Comparison of ENCODE assay signal across 24 cellular contexts in genomic region chr13:41935501-41935900, GRCh38. TPM values are rescaled to one million over a fixed set of nuclear protein-coding genes. Genes with fewer than 3 reads are reported as not detected.
DNase-seq lines count a peak whose midpoint lies in the region; ATAC-seq, FAIRE-seq and TF ChIP-seq lines count a peak whose summit lies in the region.
"Had no signal": no experiment of that assay in that cellular context is flagged by ENCODE, and none has a peak within 500 bp of the region (broad histone marks: within the 10 kb centered on the region; RNA-seq: fewer than 3 reads in every experiment).

No MANE protein-coding gene starts in this region.

- no peaks in the 10 kb centered on the region for H3K27me3 ChIP-seq in GM12878 (replicated peaks in 1 of 2; ENCODE audit: control insufficient read depth in 2 of 2, insufficient read depth in 2 of 2, low read length in 1 of 2)
- H3K27me3 ChIP-seq in colonic mucosa = no peaks in the 10 kb centered on the region
- H3K27me3 ChIP-seq: BE2C; BLaER1 treated with 17β-estradiol and CSF1 and Interleukin-3, amounts not matched to agents 10 nM and 100 nM had no signal

- TF ChIP-seq RAD21 in GM12878 (IDR thresholded peaks at IDR 0.05; ENCODE audit: insufficient read depth, low read depth, low read length) = no peak

- H3K4me2 ChIP-seq in GM12878 (ENCODE audit: control insufficient read depth, insufficient read depth) = no peak overlapping the region
- H3K4me2 ChIP-seq: A549; BLaER1 treated with 17β-estradiol and CSF1 and Interleukin-3, amounts not matched to agents 10 nM and 100 nM had no signal

- TF ChIP-seq CTCF in activated CD8-positive, alpha-beta T cell treated with anti-CD3 and anti-CD28 coated beads for 36 hours (IDR thresholded peaks at IDR 0.05) = no peak
- TF ChIP-seq CTCF in GM12878 (IDR thresholded peaks at IDR 0.05 in 2 of 3, conservative IDR thresholded peaks at IDR 0.05 in 1 of 3; ENCODE audit: control insufficient read depth in 2 of 3, extremely low read depth in 1 of 3, insufficient read depth in 1 of 3, low read depth in 3 of 3, low read length in 3 of 3) (no peak), colonic mucosa (IDR thresholded peaks at IDR 0.05) (no peak)

- RAD21 ChIA-PET in GM12878 (lab: Charles Lee; ENCODE audit: unreplicated experiment) = no interaction called here

- H3K27me3 Mint-ChIP-seq in activated CD8-positive, alpha-beta T cell treated with anti-CD3 and anti-CD28 coated beads for 36 hours = no peaks in the 10 kb centered on the region
- no peaks in the 10 kb centered on the region for H3K27me3 Mint-ChIP-seq in activated CD8-positive, alpha-beta T cell treated with anti-CD3 and anti-CD28 coated beads, Interleukin-2, amount 10 ng/mL, durations not matched to agents 7 days and 5 days (ENCODE audit: low read depth)
- H3K27me3 Mint-ChIP-seq: CD4-positive, alpha-beta T cell; CD8-positive, alpha-beta memory T cell had no signal

- in situ Hi-C loops in GM12878 (cut with MboI) = no loop called here

- TF ChIP-seq EP300 in GM12878 (IDR thresholded peaks at IDR 0.05; ENCODE audit: borderline replicate concordance in 1 of 2, control insufficient read depth in 1 of 2, low read depth in 2 of 2, low read length in 2 of 2) = no peak

- H4K20me1 ChIP-seq in GM12878 (ENCODE audit: control insufficient read depth, insufficient read depth) = no peaks in the 10 kb centered on the region
- H4K20me1 ChIP-seq: BLaER1 treated with 17β-estradiol and CSF1 and Interleukin-3, amounts not matched to agents 10 nM and 100 nM had no signal

- no peak for FAIRE-seq in GM12878 (lab: Jason Lieb, UNC)
- FAIRE-seq: A549, D721Med, H54 had no signal

- no peaks in the 10 kb centered on the region for H3K4me1 ChIP-seq in GM12878 (ENCODE audit: control insufficient read depth, insufficient read depth, low read length)
- H3K4me1 ChIP-seq in colonic mucosa = no peaks in the 10 kb centered on the region
- H3K4me1 ChIP-seq: A549; BLaER1 treated with 17β-estradiol and CSF1 and Interleukin-3, amounts not matched to agents 10 nM and 100 nM; HAP-1 had no signal

- peaks cover 5% of the 10 kb centered on the region for H3K9me3 Mint-ChIP-seq in activated CD8-positive, alpha-beta T cell treated with anti-CD3 and anti-CD28 coated beads for 36 hours
- H3K9me3 Mint-ChIP-seq in activated CD8-positive, alpha-beta T cell treated with anti-CD3 and anti-CD28 coated beads, Interleukin-2, amount 10 ng/mL, durations not matched to agents 7 days and 5 days (ENCODE audit: insufficient read depth) = no peaks in the 10 kb centered on the region
- H3K9me3 Mint-ChIP-seq: HFFc6 had no signal

- H3K9ac ChIP-seq in GM12878 (ENCODE audit: control insufficient read depth, insufficient read depth, low read length) (no peak overlapping the region), colonic mucosa (ENCODE audit: low read depth in 2 of 2, low read length in 2 of 2) (no peak overlapping the region)
- H3K9ac ChIP-seq: BLaER1 treated with 17β-estradiol and CSF1 and Interleukin-3, amounts not matched to agents 10 nM and 100 nM had no signal

- peaks cover 52% of the 10 kb centered on the region for H3K4me1 Mint-ChIP-seq in activated CD8-positive, alpha-beta T cell treated with anti-CD3 and anti-CD28 coated beads for 36 hours (ENCODE audit: low read depth)
- peaks cover 12% of the 10 kb centered on the region for H3K4me1 Mint-ChIP-seq in activated CD8-positive, alpha-beta T cell treated with anti-CD3 and anti-CD28 coated beads, Interleukin-2, amount 10 ng/mL, durations not matched to agents 7 days and 5 days (ENCODE audit: low read depth)
- H3K4me1 Mint-ChIP-seq: CD14-positive monocyte had no signal

- no peak for TF ChIP-seq POLR2A in GM12878 (IDR thresholded peaks at IDR 0.05; ENCODE audit: low read depth, low read length)

- H3K9me3 ChIP-seq in GM12878 (replicated peaks; ENCODE audit: control insufficient read depth, insufficient read depth, low read length) (peaks cover under 1% of the 10 kb centered on the region; the same call in 2 of the 3 replicates), colonic mucosa (no peaks in the 10 kb centered on the region)
- H3K9me3 ChIP-seq: BE2C, HAP-1 had no signal

- peaks cover 31% of the 10 kb centered on the region for H3K36me3 Mint-ChIP-seq in activated CD8-positive, alpha-beta T cell treated with anti-CD3 and anti-CD28 coated beads for 36 hours (ENCODE audit: low read depth)
- peaks cover 11% of the 10 kb centered on the region for H3K36me3 Mint-ChIP-seq in activated CD8-positive, alpha-beta T cell treated with anti-CD3 and anti-CD28 coated beads, Interleukin-2, amount 10 ng/mL, durations not matched to agents 7 days and 5 days (ENCODE audit: low read depth)

- H3K4me3 ChIP-seq in GM12878 (no peak overlapping the region), colonic mucosa (no peak overlapping the region)
- H3K4me3 ChIP-seq: A549; BLaER1 treated with 17β-estradiol and CSF1 and Interleukin-3, amounts not matched to agents 10 nM and 100 nM; HAP-1 had no signal

- H3K27ac ChIP-seq in GM12878 (ENCODE audit: control insufficient read depth, insufficient read depth) = no peak overlapping the region
- no peak overlapping the region for H3K27ac ChIP-seq in colonic mucosa
- H3K27ac ChIP-seq: A549; BLaER1 treated with 17β-estradiol and CSF1 and Interleukin-3, amounts not matched to agents 10 nM and 100 nM had no signal

- no peak overlapping the region for H3K27ac Mint-ChIP-seq in activated CD8-positive, alpha-beta T cell treated with anti-CD3 and anti-CD28 coated beads for 36 hours
- H3K27ac Mint-ChIP-seq in activated CD8-positive, alpha-beta T cell treated with anti-CD3 and anti-CD28 coated beads, Interleukin-2, amount 10 ng/mL, durations not matched to agents 7 days and 5 days = no peak overlapping the region
- H3K27ac Mint-ChIP-seq: CD4-positive, alpha-beta T cell; CD8-positive, alpha-beta memory T cell; HFFc6 had no signal

- no peak overlapping the region for H3K4me3 Mint-ChIP-seq in activated CD8-positive, alpha-beta T cell treated with anti-CD3 and anti-CD28 coated beads for 36 hours
- no peak overlapping the region for H3K4me3 Mint-ChIP-seq in activated CD8-positive, alpha-beta T cell treated with anti-CD3 and anti-CD28 coated beads, Interleukin-2, amount 10 ng/mL, durations not matched to agents 7 days and 5 days
- H3K4me3 Mint-ChIP-seq: CD14-positive monocyte; CD4-positive, alpha-beta T cell; CD8-positive, alpha-beta memory T cell; HFFc6 had no signal

- H2AFZ ChIP-seq in GM12878 (ENCODE audit: control insufficient read depth, low read depth, low read length) = no peak overlapping the region

- WGBS in GM12878 (ENCODE audit: insufficient coverage, insufficient replicate concordance, low lambda C conversion rate, missing lambda C conversion rate) = 88% methylated on average over 1 of the region's 1 CpG

- SMC1A ChIA-PET in GM12878 (lab: Charles Lee; ENCODE audit: uncharacterized antibody, unreplicated experiment) = interaction anchor here (0.7 to 1.6 kb wide), 3 partner anchors 9 to 154 kb away, joined by 3 to 5 read pairs (median 4); no protein-coding TSS in a partner anchor

- POLR2A ChIA-PET in activated CD8-positive, alpha-beta T cell treated with anti-CD3 and anti-CD28 coated beads for 36 hours (lab: Charles Lee) = interaction anchor here (1.1 kb wide), 1 partner anchor 26 kb away, joined by 5 read pairs; the partner anchor contains the start of gene VWA8
- POLR2A ChIA-PET in activated CD8-positive, alpha-beta T cell treated with anti-CD3 and anti-CD28 coated beads, Interleukin-2, amount 10 ng/mL, durations not matched to agents 7 days and 5 days (lab: Charles Lee) = no interaction called here
- POLR2A ChIA-PET in GM12878 (lab: Charles Lee) = interaction anchor here (0.6 kb wide), 1 partner anchor 13 kb away, joined by 5 read pairs; no protein-coding TSS in a partner anchor

- ATAC-seq in activated CD8-positive, alpha-beta T cell treated with anti-CD3 and anti-CD28 coated beads for 36 hours = peak; percentile 53
- ATAC-seq in activated CD8-positive, alpha-beta T cell treated with anti-CD3 and anti-CD28 coated beads, Interleukin-2, amount 10 ng/mL, durations not matched to agents 7 days and 5 days = no peak
- peak; percentile 27; the same call in 1 of the 3 replicates for ATAC-seq in GM12878
- ATAC-seq in left colon = peak; percentile 90
- ATAC-seq: A549 had no signal

- peaks cover 4% of the 10 kb centered on the region for H3K79me2 ChIP-seq in GM12878 (ENCODE audit: control insufficient read depth, insufficient read depth, low read length)

- no TSS peak for BruUV-seq in GM12878 (replicated peaks; lab: Mats Ljungman, UMichigan)

- CTCF ChIA-PET in activated CD8-positive, alpha-beta T cell treated with anti-CD3 and anti-CD28 coated beads for 36 hours (lab: Charles Lee) = interaction anchor here (1.4 to 1.9 kb wide), 2 partner anchors 11 kb away, joined by 4 to 5 read pairs; no protein-coding TSS in a partner anchor
- CTCF ChIA-PET in activated CD8-positive, alpha-beta T cell treated with anti-CD3 and anti-CD28 coated beads, Interleukin-2, amount 10 ng/mL, durations not matched to agents 7 days and 5 days (lab: Charles Lee) = no interaction called here
- CTCF ChIA-PET in GM12878 (lab: Yijun Ruan, JAX) = interaction anchor here (0.9 to 1.7 kb wide), 4 partner anchors 9 to 68 kb away, joined by 3 to 7 read pairs (median 4); no protein-coding TSS in a partner anchor

- intact Hi-C loops in activated CD8-positive, alpha-beta T cell treated with anti-CD3 and anti-CD28 coated beads for 36 hours (cut with micrococcal nuclease) = no loop called here
- intact Hi-C loops in GM12878 (cut with micrococcal nuclease; ENCODE audit: unreplicated experiment) (no loop called here), left colon (cut with DNase I, micrococcal nuclease) (no loop called here), colonic mucosa (cut with DNase I) (no loop called here)

- H3K36me3 ChIP-seq in GM12878 (ENCODE audit: control insufficient read depth in 2 of 2, insufficient read depth in 2 of 2, low read length in 1 of 2) (peaks cover 0 to 2% of the 10 kb centered on the region in 2 experiments; a peak in 2 of 4 replicates), colonic mucosa (no peaks in the 10 kb centered on the region)
- H3K36me3 ChIP-seq: HAP-1 had no signal

- DNase-seq in activated CD8-positive, alpha-beta T cell treated with anti-CD3 and anti-CD28 coated beads for 36 hours = no peak
- no peak for DNase-seq in activated CD8-positive, alpha-beta T cell treated with anti-CD3 and anti-CD28 coated beads, Interleukin-2, amount 10 ng/mL, durations not matched to agents 7 days and 5 days
- DNase-seq in GM12878 (ENCODE audit: low read depth, low spot score) (no peak), left colon (no peak), colonic mucosa (no peak), OCI-M2 (lab: John Stamatoyannopoulos, UW; ENCODE audit: unreplicated experiment) (no peak)
- DNase-seq: 8988T; ACHN; AML-193; BE2C; CD4-positive, alpha-beta T cell; CD8-positive, alpha-beta memory T cell; DMS 273 treated with DMSO at 0.1 percent for 48 hours; DMS79; EL; GF-D8; GOT3; HFFc6 had no signal

RNA-seq across cellular contexts. Expression of gene VWA8, which starts 25.4 kb away (rescaled TPM):
- 10 to 100 TPM; 26.3 to 27.5 TPM for total RNA-seq in activated CD8-positive, alpha-beta T cell treated with anti-CD3 and anti-CD28 coated beads for 36 hours
- 10 to 100 TPM; 15.7 to 16.9 TPM for total RNA-seq in activated CD8-positive, alpha-beta T cell treated with anti-CD3 and anti-CD28 coated beads, Interleukin-2, amount 10 ng/mL, durations not matched to agents 7 days and 5 days
- total RNA-seq in GM12878 (2013; cell fraction: nucleolus; rRNA removed) = 147 and 149 TPM in 2 replicates
- 17.8 and 21.6 TPM in 2 replicates for total RNA-seq in GM12878 (2014; rRNA removed)
- total RNA-seq in GM12878 (2014; rRNA removed; fragmentation: Illumina TruSeq; extraction: Trizol) = 16.7 and 16.9 TPM in 2 replicates
- 21.8 and 24.0 TPM in 2 replicates for total RNA-seq in GM12878 (2021)
- polyA plus RNA-seq in GM12878 (2011; ENCODE audit: low read depth) = 6.1 TPM
- 20.4 and 30.2 TPM in 2 replicates for polyA plus RNA-seq in GM12878 (2011; rRNA removed)
- polyA plus RNA-seq in GM12878 (2011; cell fraction: cytosol; rRNA removed) = 6.6 and 9.6 TPM in 2 replicates
- 44.4 and 53.0 TPM in 2 replicates for polyA plus RNA-seq in GM12878 (2011; cell fraction: nucleus; rRNA removed)
- 8.0 and 10.7 TPM in 2 replicates for polyA plus RNA-seq in GM12878 (2012)
- 16.9 and 20.7 TPM in 2 replicates for polyA plus RNA-seq in GM12878 (2014; fragmentation: Illumina TruSeq; extraction: Trizol)
- polyA plus RNA-seq in GM12878 (2014; fragmentation: Nextera tagmentation; extraction: Ambion mirVana) = 1 to 10 TPM; 3.0 to 4.6 TPM
- polyA plus RNA-seq in GM12878 (2014; rRNA removed) = 8.9 and 9.8 TPM in 2 replicates
- 10 to 100 TPM in 1 of 2 experiments, 1 to 10 TPM in 1; 8.9 to 10.1 TPM for polyA plus RNA-seq in GM12878 (2016; fragmentation: Nextera tagmentation; extraction: Ambion mirVana)
- polyA minus RNA-seq in GM12878 (2011; rRNA and poly(A)+ RNA removed) = 51.9 and 59.3 TPM in 2 replicates
- polyA minus RNA-seq in GM12878 (2011; cell fraction: cytosol; rRNA and poly(A)+ RNA removed) = 9.0 and 12.9 TPM in 2 replicates
- polyA minus RNA-seq in GM12878 (2011; cell fraction: nucleus; rRNA and poly(A)+ RNA removed) = 75.0 and 103 TPM in 2 replicates
- total RNA-seq in left colon = 10 to 100 TPM; 26.9 to 31.1 TPM
- total RNA-seq in colonic mucosa = 10 to 100 TPM; 23.8 to 31.8 TPM
